ENCODE assay signal across 9 cellular contexts in genomic region chr13:30388401-30389283, GRCh38. TPM values are rescaled to one million over a fixed set of nuclear protein-coding genes. Genes with fewer than 3 reads are reported as not detected.
DNase-seq lines count a peak whose midpoint lies in the region; ATAC-seq and TF ChIP-seq lines count a peak whose summit lies in the region.
"Had no signal": no experiment of that assay in that cellular context is flagged by ENCODE, and none has a peak within 500 bp of the region (broad histone marks: within the 10 kb centered on the region; RNA-seq: fewer than 3 reads in every experiment).

No MANE protein-coding gene starts in this region.

- peak overlapping the region; percentile 30 for H3K4me2 ChIP-seq in OCI-LY1 (ENCODE audit: low read length)

- H3K27me3 ChIP-seq in OCI-LY1 (ENCODE audit: insufficient read depth, low read length) (no peaks in the 10 kb centered on the region), esophagus muscularis mucosa (no peaks in the 10 kb centered on the region), rectal smooth muscle tissue (ENCODE audit: control insufficient read depth, insufficient read depth, low read length) (no peaks in the 10 kb centered on the region)

- H3K9me3 ChIP-seq in OCI-LY1 (ENCODE audit: low read length) (no peaks in the 10 kb centered on the region), esophagus muscularis mucosa (no peaks in the 10 kb centered on the region)

- H3K4me3 ChIP-seq in OCI-LY1 (ENCODE audit: low read depth, low read length, poor library complexity, severe bottlenecking) (no peak overlapping the region), esophagus muscularis mucosa (peak overlapping the region; percentile 33 to 45 (median 38)), rectal smooth muscle tissue (ENCODE audit: low read length) (peak overlapping the region; percentile 4)

- H3K9me2 ChIP-seq in OCI-LY1 (ENCODE audit: low read depth, low read length) = no peaks in the 10 kb centered on the region

- no peak for TF ChIP-seq POLR2A in esophagus muscularis mucosa (IDR thresholded peaks at IDR 0.05; ENCODE audit: low read depth)

- H3F3A ChIP-seq in OCI-LY1 (ENCODE audit: insufficient read depth, low read length) = no peaks in the 10 kb centered on the region

- intact Hi-C loops in esophagus muscularis mucosa (cut with DNase I) = no loop called here

- ATAC-seq in GM21526 (IDR thresholded peaks at IDR 0.05; ENCODE audit: low FRiP score, unreplicated experiment) = no peak

- H3K9ac ChIP-seq in OCI-LY1 (ENCODE audit: low read length) = peak overlapping the region; percentile 28; the same call in 1 of the 2 replicates
- no peak overlapping the region for H3K9ac ChIP-seq in rectal smooth muscle tissue (ENCODE audit: low read length)

- DNase-seq in ELR (ENCODE audit: low read depth) = peak; percentile 39
- no peak for DNase-seq in esophagus muscularis mucosa (ENCODE audit: extremely low spot score)
- DNase-seq in SK-N-DZ (ENCODE audit: low spot score) = no peak
- no peak for DNase-seq in GM10266 (ENCODE audit: extremely low spot score)
- no peak for DNase-seq in activated CD4-positive, alpha-beta T cell treated with anti-CD3 and anti-CD28 coated beads for 1 hour
- DNase-seq: naive B cell had no signal

- no peaks in the 10 kb centered on the region for H4K20me1 ChIP-seq in OCI-LY1 (ENCODE audit: insufficient read depth, low read length)

- TF ChIP-seq EP300 in esophagus muscularis mucosa (IDR thresholded peaks at IDR 0.05) = no peak

- 24% methylated on average over 14 of the region's 15 CpGs for WGBS in esophagus muscularis mucosa

- H3K27ac ChIP-seq in OCI-LY1 (ENCODE audit: low read depth, low read length, poor library complexity, severe bottlenecking) (peak overlapping the region; percentile 56), esophagus muscularis mucosa (replicated peaks in 1 of 4) (peak overlapping the region; percentile 76 to 88 (median 84)), rectal smooth muscle tissue (ENCODE audit: low read depth, low read length) (peak overlapping the region; percentile 57)

- H3K4me1 ChIP-seq in OCI-LY1 (ENCODE audit: insufficient read depth, low read length, severe bottlenecking) = peaks cover 35% of the 10 kb centered on the region
- peaks cover 0 to 21% (median 17%) of the 10 kb centered on the region in 4 donors for H3K4me1 ChIP-seq in esophagus muscularis mucosa
- peaks cover 13% of the 10 kb centered on the region for H3K4me1 ChIP-seq in rectal smooth muscle tissue (ENCODE audit: control insufficient read depth, insufficient read depth, low read length)

- H2AFZ ChIP-seq in OCI-LY1 (ENCODE audit: low read length) = peak overlapping the region; percentile 70; the same call in 1 of the 2 replicates

- no peaks in the 10 kb centered on the region for H3K36me3 ChIP-seq in OCI-LY1 (ENCODE audit: insufficient read depth, low read length)
- H3K36me3 ChIP-seq in esophagus muscularis mucosa = no peaks in the 10 kb centered on the region
- H3K36me3 ChIP-seq in rectal smooth muscle tissue (ENCODE audit: control insufficient read depth, insufficient read depth, low read length) = no peaks in the 10 kb centered on the region

- H3K79me2 ChIP-seq in OCI-LY1 (ENCODE audit: insufficient read depth, low read length) = no peaks in the 10 kb centered on the region

- no peak for TF ChIP-seq CTCF in OCI-LY1 (IDR thresholded peaks at IDR 0.05; ENCODE audit: low read length)
- TF ChIP-seq CTCF in esophagus muscularis mucosa (IDR thresholded peaks at IDR 0.05) = peak in 1 of 3 experiments; percentile 6
- no peak for TF ChIP-seq CTCF in GM10266 (IDR thresholded peaks at IDR 0.05; ENCODE audit: control insufficient read depth, insufficient read depth, low read depth, missing control alignments)

RNA-seq across cellular contexts. Expression of gene UBE2L5, which starts 33.7 kb away (rescaled TPM):
- under 1 TPM in 1 of 4 donors, not detected in 3; 0.39 TPM for total RNA-seq in esophagus muscularis mucosa
- polyA plus RNA-seq in SK-N-DZ (2014; cell fraction: cytosol; rRNA removed) = not detected in 2 replicates
- polyA plus RNA-seq in SK-N-DZ (2014; cell fraction: nucleus; rRNA removed) = not detected in 2 replicates
